1 cellular context compared by ENCODE assay signal in the genomic region with DNA sequence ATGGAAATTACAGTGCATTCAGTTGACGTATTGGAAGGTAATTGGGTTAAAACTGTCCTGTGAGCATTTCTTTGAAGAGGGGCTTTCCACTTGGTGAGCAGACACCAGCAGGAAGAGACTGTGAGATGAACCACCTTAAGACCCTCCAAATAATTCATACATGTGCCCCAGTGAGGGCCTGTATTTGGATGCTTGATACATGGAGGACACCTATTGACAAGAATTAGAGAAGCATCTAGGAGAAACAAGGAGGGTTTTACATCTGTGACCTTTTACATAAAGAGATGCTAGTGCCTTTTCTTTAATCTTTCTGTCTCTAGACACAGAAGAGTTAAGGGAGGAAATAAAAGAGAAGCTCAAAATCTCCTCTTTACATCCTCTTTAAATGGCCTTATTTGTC.
TF ChIP-seq lines count a peak whose summit lies in the region.

No MANE protein-coding gene starts in this region.

TF ChIP-seq in GM23338, 12 proteins besides CTCF, POLR2A, EP300 and RAD21 (continued from another document):
- TF ChIP-seq, protein P1, sequence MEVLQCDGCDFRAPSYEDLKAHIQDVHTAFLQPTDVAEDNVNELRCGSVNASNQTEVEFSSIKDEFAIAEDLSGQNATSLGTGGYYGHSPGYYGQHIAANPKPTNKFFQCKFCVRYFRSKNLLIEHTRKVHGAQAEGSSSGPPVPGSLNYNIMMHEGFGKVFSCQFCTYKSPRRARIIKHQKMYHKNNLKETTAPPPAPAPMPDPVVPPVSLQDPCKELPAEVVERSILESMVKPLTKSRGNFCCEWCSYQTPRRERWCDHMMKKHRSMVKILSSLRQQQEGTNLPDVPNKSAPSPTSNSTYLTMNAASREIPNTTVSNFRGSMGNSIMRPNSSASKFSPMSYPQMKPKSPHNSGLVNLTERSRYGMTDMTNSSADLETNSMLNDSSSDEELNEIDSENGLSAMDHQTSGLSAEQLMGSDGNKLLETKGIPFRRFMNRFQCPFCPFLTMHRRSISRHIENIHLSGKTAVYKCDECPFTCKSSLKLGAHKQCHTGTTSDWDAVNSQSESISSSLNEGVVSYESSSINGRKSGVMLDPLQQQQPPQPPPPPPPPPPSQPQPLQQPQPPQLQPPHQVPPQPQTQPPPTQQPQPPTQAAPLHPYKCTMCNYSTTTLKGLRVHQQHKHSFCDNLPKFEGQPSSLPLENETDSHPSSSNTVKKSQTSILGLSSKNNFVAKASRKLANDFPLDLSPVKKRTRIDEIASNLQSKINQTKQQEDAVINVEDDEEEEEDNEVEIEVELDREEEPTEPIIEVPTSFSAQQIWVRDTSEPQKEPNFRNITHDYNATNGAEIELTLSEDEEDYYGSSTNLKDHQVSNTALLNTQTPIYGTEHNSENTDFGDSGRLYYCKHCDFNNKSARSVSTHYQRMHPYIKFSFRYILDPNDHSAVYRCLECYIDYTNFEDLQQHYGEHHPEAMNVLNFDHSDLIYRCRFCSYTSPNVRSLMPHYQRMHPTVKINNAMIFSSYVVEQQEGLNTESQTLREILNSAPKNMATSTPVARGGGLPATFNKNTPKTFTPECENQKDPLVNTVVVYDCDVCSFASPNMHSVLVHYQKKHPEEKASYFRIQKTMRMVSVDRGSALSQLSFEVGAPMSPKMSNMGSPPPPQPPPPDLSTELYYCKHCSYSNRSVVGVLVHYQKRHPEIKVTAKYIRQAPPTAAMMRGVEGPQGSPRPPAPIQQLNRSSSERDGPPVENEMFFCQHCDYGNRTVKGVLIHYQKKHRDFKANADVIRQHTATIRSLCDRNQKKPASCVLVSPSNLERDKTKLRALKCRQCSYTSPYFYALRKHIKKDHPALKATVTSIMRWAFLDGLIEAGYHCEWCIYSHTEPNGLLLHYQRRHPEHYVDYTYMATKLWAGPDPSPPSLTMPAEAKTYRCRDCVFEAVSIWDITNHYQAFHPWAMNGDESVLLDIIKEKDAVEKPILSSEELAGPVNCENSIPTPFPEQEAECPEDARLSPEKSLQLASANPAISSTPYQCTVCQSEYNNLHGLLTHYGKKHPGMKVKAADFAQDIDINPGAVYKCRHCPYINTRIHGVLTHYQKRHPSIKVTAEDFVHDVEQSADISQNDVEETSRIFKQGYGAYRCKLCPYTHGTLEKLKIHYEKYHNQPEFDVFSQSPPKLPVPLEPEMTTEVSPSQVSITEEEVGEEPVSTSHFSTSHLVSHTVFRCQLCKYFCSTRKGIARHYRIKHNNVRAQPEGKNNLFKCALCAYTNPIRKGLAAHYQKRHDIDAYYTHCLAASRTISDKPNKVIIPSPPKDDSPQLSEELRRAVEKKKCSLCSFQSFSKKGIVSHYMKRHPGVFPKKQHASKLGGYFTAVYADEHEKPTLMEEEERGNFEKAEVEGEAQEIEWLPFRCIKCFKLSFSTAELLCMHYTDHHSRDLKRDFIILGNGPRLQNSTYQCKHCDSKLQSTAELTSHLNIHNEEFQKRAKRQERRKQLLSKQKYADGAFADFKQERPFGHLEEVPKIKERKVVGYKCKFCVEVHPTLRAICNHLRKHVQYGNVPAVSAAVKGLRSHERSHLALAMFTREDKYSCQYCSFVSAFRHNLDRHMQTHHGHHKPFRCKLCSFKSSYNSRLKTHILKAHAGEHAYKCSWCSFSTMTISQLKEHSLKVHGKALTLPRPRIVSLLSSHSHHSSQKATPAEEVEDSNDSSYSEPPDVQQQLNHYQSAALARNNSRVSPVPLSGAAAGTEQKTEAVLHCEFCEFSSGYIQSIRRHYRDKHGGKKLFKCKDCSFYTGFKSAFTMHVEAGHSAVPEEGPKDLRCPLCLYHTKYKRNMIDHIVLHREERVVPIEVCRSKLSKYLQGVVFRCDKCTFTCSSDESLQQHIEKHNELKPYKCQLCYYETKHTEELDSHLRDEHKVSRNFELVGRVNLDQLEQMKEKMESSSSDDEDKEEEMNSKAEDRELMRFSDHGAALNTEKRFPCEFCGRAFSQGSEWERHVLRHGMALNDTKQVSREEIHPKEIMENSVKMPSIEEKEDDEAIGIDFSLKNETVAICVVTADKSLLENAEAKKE (CRISPR knock-in tag; IDR thresholded peaks at IDR 0.05): no peak
- TF ChIP-seq ZNF331 (CRISPR knock-in tag; IDR thresholded peaks at IDR 0.05; ENCODE audit: low read depth) (no peak), EZH2 (IDR thresholded peaks at IDR 0.05; ENCODE audit: low read depth, unreplicated experiment) (no peak), POLR2AphosphoS5 (IDR thresholded peaks at IDR 0.05; ENCODE audit: low read depth) (no peak), ETS1 (IDR thresholded peaks at IDR 0.05) (no peak), EZH2phosphoT487 (IDR thresholded peaks at IDR 0.05; ENCODE audit: unreplicated experiment) (no peak), STAT1 (IDR thresholded peaks at IDR 0.05; ENCODE audit: unreplicated experiment) (no peak), JUNB (IDR thresholded peaks at IDR 0.05; ENCODE audit: unreplicated experiment) (no peak), NANOG (IDR thresholded peaks at IDR 0.05; ENCODE audit: borderline replicate concordance) (no peak)
- TF ChIP-seq, protein P2, sequence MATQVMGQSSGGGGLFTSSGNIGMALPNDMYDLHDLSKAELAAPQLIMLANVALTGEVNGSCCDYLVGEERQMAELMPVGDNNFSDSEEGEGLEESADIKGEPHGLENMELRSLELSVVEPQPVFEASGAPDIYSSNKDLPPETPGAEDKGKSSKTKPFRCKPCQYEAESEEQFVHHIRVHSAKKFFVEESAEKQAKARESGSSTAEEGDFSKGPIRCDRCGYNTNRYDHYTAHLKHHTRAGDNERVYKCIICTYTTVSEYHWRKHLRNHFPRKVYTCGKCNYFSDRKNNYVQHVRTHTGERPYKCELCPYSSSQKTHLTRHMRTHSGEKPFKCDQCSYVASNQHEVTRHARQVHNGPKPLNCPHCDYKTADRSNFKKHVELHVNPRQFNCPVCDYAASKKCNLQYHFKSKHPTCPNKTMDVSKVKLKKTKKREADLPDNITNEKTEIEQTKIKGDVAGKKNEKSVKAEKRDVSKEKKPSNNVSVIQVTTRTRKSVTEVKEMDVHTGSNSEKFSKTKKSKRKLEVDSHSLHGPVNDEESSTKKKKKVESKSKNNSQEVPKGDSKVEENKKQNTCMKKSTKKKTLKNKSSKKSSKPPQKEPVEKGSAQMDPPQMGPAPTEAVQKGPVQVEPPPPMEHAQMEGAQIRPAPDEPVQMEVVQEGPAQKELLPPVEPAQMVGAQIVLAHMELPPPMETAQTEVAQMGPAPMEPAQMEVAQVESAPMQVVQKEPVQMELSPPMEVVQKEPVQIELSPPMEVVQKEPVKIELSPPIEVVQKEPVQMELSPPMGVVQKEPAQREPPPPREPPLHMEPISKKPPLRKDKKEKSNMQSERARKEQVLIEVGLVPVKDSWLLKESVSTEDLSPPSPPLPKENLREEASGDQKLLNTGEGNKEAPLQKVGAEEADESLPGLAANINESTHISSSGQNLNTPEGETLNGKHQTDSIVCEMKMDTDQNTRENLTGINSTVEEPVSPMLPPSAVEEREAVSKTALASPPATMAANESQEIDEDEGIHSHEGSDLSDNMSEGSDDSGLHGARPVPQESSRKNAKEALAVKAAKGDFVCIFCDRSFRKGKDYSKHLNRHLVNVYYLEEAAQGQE (IDR thresholded peaks at IDR 0.05; ENCODE audit: unreplicated experiment): no peak
TF ChIP-seq in GM23338: peak in this region for 0.
